Comparison of ENCODE assay signal across 19 cellular contexts in genomic region chr19:1673645-1674292, GRCh38. TPM values are rescaled to one million over a fixed set of nuclear protein-coding genes. Genes with fewer than 3 reads are reported as not detected.
DNase-seq lines count a peak whose midpoint lies in the region; TF ChIP-seq lines count a peak whose summit lies in the region.
"Had no signal": no experiment of that assay in that cellular context is flagged by ENCODE, and none has a peak within 500 bp of the region (broad histone marks: within the 10 kb centered on the region; RNA-seq: fewer than 3 reads in every experiment).

No MANE protein-coding gene starts in this region.

- no peak overlapping the region for H2AFZ ChIP-seq in SK-N-SH (ENCODE audit: low read depth)

- POLR2A ChIA-PET in HEK293 (lab: Yijun Ruan, JAX): interaction anchor here (0.7 to 1.1 kb wide), 2 partner anchors 152 to 548 kb away, joined by 3 read pairs; no protein-coding TSS in a partner anchor
- POLR2A ChIA-PET in SK-N-SH (lab: Yijun Ruan, JAX): interaction anchor here (1.6 kb wide), 1 partner anchor 108 kb away, joined by 3 read pairs; no protein-coding TSS in a partner anchor

- no peaks in the 10 kb centered on the region for H3K79me2 ChIP-seq in SK-N-SH (ENCODE audit: insufficient read depth)

- peaks cover 7% of the 10 kb centered on the region for H3F3A ChIP-seq in SK-N-SH (replicated peaks; ENCODE audit: insufficient read depth)

- 66% methylated on average over 11 of the region's 16 CpGs for WGBS in SK-N-SH (ENCODE audit: low lambda C conversion rate)

- H3K4me1 ChIP-seq in HEK293 (ENCODE audit: control insufficient read depth, insufficient read depth, low read length) (no peaks in the 10 kb centered on the region), SK-N-SH (ENCODE audit: control insufficient read depth in 1 of 2, insufficient read depth in 2 of 2, low read depth in 1 of 2, low read length in 1 of 2) (peaks cover 0 to 2% of the 10 kb centered on the region in 2 experiments; a peak in 1 of 4 replicates)
- H3K4me1 ChIP-seq: prostate gland had no signal

- no peak overlapping the region for H3K9ac ChIP-seq in SK-N-SH

- H4K20me1 ChIP-seq in SK-N-SH (ENCODE audit: insufficient read depth): no peaks in the 10 kb centered on the region

- peaks cover 64% of the 10 kb centered on the region for H3K27me3 ChIP-seq in SK-N-SH (ENCODE audit: insufficient read depth)

- H3K27ac ChIP-seq in HEK293 (ENCODE audit: extremely low read depth, low read depth, low read length) (no peak overlapping the region), SK-N-SH (ENCODE audit: low read depth in 2 of 2, low read length in 1 of 2) (no peak overlapping the region)
- H3K27ac ChIP-seq: adrenal gland, coronary artery, Peyer's patch, prostate gland, thoracic aorta had no signal

- no peaks in the 10 kb centered on the region for H3K36me3 ChIP-seq in HEK293 (ENCODE audit: control insufficient read depth in 2 of 2, insufficient read depth in 1 of 2, low read length in 2 of 2)
- H3K36me3 ChIP-seq in SK-N-SH (replicated peaks in 1 of 2; ENCODE audit: control insufficient read depth in 1 of 2, insufficient read depth in 2 of 2, low read length in 1 of 2): no peaks in the 10 kb centered on the region
- H3K36me3 ChIP-seq: adrenal gland, Peyer's patch, prostate gland, thoracic aorta had no signal

- no peaks in the 10 kb centered on the region for H3K9me2 ChIP-seq in SK-N-SH

- no peak for TF ChIP-seq RAD21 in SK-N-SH (IDR thresholded peaks at IDR 0.05; ENCODE audit: low read length)

- DNase-seq in NCI-H2196 (lab: John Stamatoyannopoulos, UW; ENCODE audit: unreplicated experiment): peak; percentile 63
- DNase-seq in NCI-H2196 treated with DMSO at 0.1 percent for 48 hours (lab: John Stamatoyannopoulos, UW; ENCODE audit: unreplicated experiment): no peak
- peak; percentile 33 for DNase-seq in SK-N-SH
- DNase-seq in myocyte (ENCODE audit: low read depth): peak; percentile 38
- DNase-seq in GDM1 (lab: John Stamatoyannopoulos, UW): no peak
- no peak for DNase-seq in NCI-H1417 (lab: John Stamatoyannopoulos, UW)
- DNase-seq in NK-92 treated with Interleukin-12 subunit alpha and Interleukin-12 subunit beta, amount 100 ng/mL, for 24 hours (lab: John Stamatoyannopoulos, UW): no peak
- DNase-seq: activated CD4-positive, alpha-beta T cell treated with anti-CD3 and anti-CD28 coated beads for 36 hours; activated effector memory CD4-positive, alpha-beta T cell treated with Interleukin-2 at 50 U/mL for 16 hours; adrenal gland; CD4-positive, CD25-positive, alpha-beta regulatory T cell; NCI-H1417 treated with DMSO at 0.1 percent for 48 hours; NCI-H2227 treated with DMSO at 0.1 percent for 48 hours; stimulated activated naive B cell treated with anti-CD40 and anti-IgM and Interleukin-4, amounts not matched to agents 10 μg/mL and 1 μg/mL and 100 μg/mL, for 72 hours had no signal

- H3K9me3 ChIP-seq in HEK293 (ENCODE audit: control insufficient read depth, insufficient read depth, low read depth, low read length) (no peaks in the 10 kb centered on the region), SK-N-SH (no peaks in the 10 kb centered on the region)
- H3K9me3 ChIP-seq: adrenal gland, Peyer's patch, prostate gland, thoracic aorta had no signal

- TF ChIP-seq EP300 in SK-N-SH (IDR thresholded peaks at IDR 0.05; ENCODE audit: borderline replicate concordance in 1 of 2, low read depth in 1 of 2, low read length in 1 of 2): no peak

- CTCF ChIA-PET in HEK293 (lab: Yijun Ruan, JAX): interaction anchor here (0.6 to 4.4 kb wide), 12 partner anchors 21 to 219 kb away, joined by 3 to 68 read pairs (median 10); partner anchors contain the start of gene TCF3
- CTCF ChIA-PET in SK-N-SH (lab: Yijun Ruan, JAX): interaction anchor here (0.7 to 8.4 kb wide), 12 partner anchors 24 to 153 kb away, joined by 3 to 128 read pairs (median 8); no protein-coding TSS in a partner anchor

- no peak overlapping the region for H3K4me2 ChIP-seq in SK-N-SH

- TF ChIP-seq CTCF in HEK293 (tag by site-specific recombination; IDR thresholded peaks at IDR 0.05) (no peak), SK-N-SH (IDR thresholded peaks at IDR 0.05) (no peak)

- H3K4me3 ChIP-seq in HEK293 (ENCODE audit: low read depth, low read length): no peak overlapping the region
- H3K4me3 ChIP-seq in SK-N-SH (ENCODE audit: low read depth in 2 of 2, low read length in 1 of 2): no peak overlapping the region
- H3K4me3 ChIP-seq: adrenal gland, coronary artery, Peyer's patch, prostate gland, thoracic aorta had no signal

TF ChIP-seq in HEK293, 187 proteins besides CTCF, POLR2A, EP300 and RAD21 (continues in another document):
- TF ChIP-seq ZFP3 (tag by site-specific recombination; IDR thresholded peaks at IDR 0.05; ENCODE audit: low read depth): peak; percentile 96
- 0 out of 2 replicates have a peak, but pooled peaks have one; percentile 13 for TF ChIP-seq ZBTB20 (tag by site-specific recombination; IDR thresholded peaks at IDR 0.05)
- no peak for TF ChIP-seq ZNF658 (tag by site-specific recombination; IDR thresholded peaks at IDR 0.05)
- no peak for TF ChIP-seq ZNF423 (tag by site-specific recombination; IDR thresholded peaks at IDR 0.05)
- TF ChIP-seq ZNF692 (tag by site-specific recombination; IDR thresholded peaks at IDR 0.05): 0 out of 2 replicates have a peak, but pooled peaks have one; percentile 34

TF ChIP-seq in SK-N-SH, 30 proteins besides CTCF, POLR2A, EP300 and RAD21:
- no peak for TF ChIP-seq SIN3A (IDR thresholded peaks at IDR 0.05; ENCODE audit: borderline replicate concordance, low read depth, low read length)
- no peak for TF ChIP-seq SMC3 (IDR thresholded peaks at IDR 0.05; ENCODE audit: low read depth, low read length)
- TF ChIP-seq TEAD4 (IDR thresholded peaks at IDR 0.05; ENCODE audit: borderline replicate concordance, insufficient read depth): no peak
- TF ChIP-seq ELF1 (IDR thresholded peaks at IDR 0.05): no peak
- TF ChIP-seq REST (IDR thresholded peaks at IDR 0.05; ENCODE audit: low read depth, low read length): peak; percentile 52; the same call in 1 of the 2 replicates
TF ChIP-seq in SK-N-SH: peak in this region for 1.

RNA-seq across cellular contexts. Expression of gene TCF3, which starts 21.4 kb away (rescaled TPM):
- 81.3 and 104 TPM in 2 replicates for polyA plus RNA-seq in SK-N-SH (2012; rRNA removed)
- polyA plus RNA-seq in SK-N-SH (2012; cell fraction: cytosol; rRNA removed): 49.6 and 82.9 TPM in 2 replicates
- polyA plus RNA-seq in SK-N-SH (2012; cell fraction: nucleus; rRNA removed): 173 and 175 TPM in 2 replicates
- 124 and 141 TPM in 2 replicates for total RNA-seq in myocyte
- 93.8 TPM for polyA plus RNA-seq in myocyte (2012)

Comparison
In these comparisons a context has a peak if more than half of its experiments do, and no peak if none do; other contexts are left out.
1. DNase-seq: peak in NCI-H2196 (single experiment), SK-N-SH (single experiment) and myocyte (single experiment); none in NCI-H2196 treated with DMSO at 0.1 percent for 48 hours (single experiment), GDM1 (single experiment), NCI-H1417 (0 of 3) and NK-92 treated with Interleukin-12 subunit alpha and Interleukin-12 subunit beta, amount 100 ng/mL, for 24 hours (single experiment).